ENCODE assay signal across 8 cellular contexts in genomic region chr2:78992451-78992806, GRCh38. TPM values are rescaled to one million over a fixed set of nuclear protein-coding genes. Genes with fewer than 3 reads are reported as not detected.
DNase-seq lines count a peak whose midpoint lies in the region; ATAC-seq, FAIRE-seq and TF ChIP-seq lines count a peak whose summit lies in the region.

No MANE protein-coding gene starts in this region.

- no peak overlapping the region for H3K56ac ChIP-seq in mesendoderm (ENCODE audit: low read length)

- peaks cover 2 to 4% of the 10 kb centered on the region in 2 experiments; a peak in 3 of 4 replicates for H3K27me3 ChIP-seq in GM12878 (replicated peaks in 1 of 2; ENCODE audit: control insufficient read depth in 2 of 2, insufficient read depth in 2 of 2, low read length in 1 of 2)
- peaks cover 12% of the 10 kb centered on the region for H3K27me3 ChIP-seq in mesendoderm (ENCODE audit: insufficient read depth, low read length, poor library complexity)

- H2BK15ac ChIP-seq in mesendoderm (replicated peaks; ENCODE audit: low read depth): no peak overlapping the region

- peak; percentile 21 to 50 (median 33) for TF ChIP-seq CTCF in GM12878 (IDR thresholded peaks at IDR 0.05 in 2 of 3, conservative IDR thresholded peaks at IDR 0.05 in 1 of 3; ENCODE audit: control insufficient read depth in 2 of 3, extremely low read depth in 1 of 3, insufficient read depth in 1 of 3, low read depth in 3 of 3, low read length in 3 of 3)

- no peak overlapping the region for H3K9ac ChIP-seq in GM12878 (ENCODE audit: control insufficient read depth, insufficient read depth, low read length)
- no peak overlapping the region for H3K9ac ChIP-seq in mesendoderm (ENCODE audit: low read length)

- TF ChIP-seq RAD21 in GM12878 (IDR thresholded peaks at IDR 0.05; ENCODE audit: insufficient read depth, low read depth, low read length): no peak

- H4K8ac ChIP-seq in mesendoderm (ENCODE audit: low read depth, low read length): no peak overlapping the region

- no peak overlapping the region for H4K5ac ChIP-seq in mesendoderm (ENCODE audit: low read length)

- H3K23ac ChIP-seq in mesendoderm (ENCODE audit: low read length): no peak overlapping the region

- no peak overlapping the region for H2BK5ac ChIP-seq in mesendoderm (ENCODE audit: low read length)

- H3K79me1 ChIP-seq in mesendoderm (ENCODE audit: low read length): no peaks in the 10 kb centered on the region

- DNase-seq in COLO829 (ENCODE audit: low spot score) (peak; percentile 24), GM12878 (ENCODE audit: low read depth, low spot score) (no peak), mesendoderm (peak; percentile 72), T-helper 1 cell (no peak), NCI-H187 (lab: John Stamatoyannopoulos, UW) (no peak), Right ventricle myocardium inferior (ENCODE audit: missing footprints) (no peak)

- H3K4me1 ChIP-seq in GM12878 (ENCODE audit: control insufficient read depth, insufficient read depth, low read length) (no peaks in the 10 kb centered on the region), mesendoderm (ENCODE audit: control insufficient read depth, low read depth, low read length) (no peaks in the 10 kb centered on the region)

- H4K20me1 ChIP-seq in GM12878 (ENCODE audit: control insufficient read depth, insufficient read depth): no peaks in the 10 kb centered on the region

- RAD21 ChIA-PET in GM12878 (lab: Charles Lee; ENCODE audit: unreplicated experiment): no interaction called here

- H3K36me3 ChIP-seq in GM12878 (ENCODE audit: control insufficient read depth in 2 of 2, insufficient read depth in 2 of 2, low read length in 1 of 2): no peaks in the 10 kb centered on the region
- no peaks in the 10 kb centered on the region for H3K36me3 ChIP-seq in mesendoderm (ENCODE audit: control insufficient read depth, insufficient read depth, low read length)

- POLR2A ChIA-PET in GM12878 (lab: Charles Lee): no interaction called here

- no peak overlapping the region for H2BK120ac ChIP-seq in mesendoderm (ENCODE audit: low read depth, low read length)

- CTCF ChIA-PET in GM12878 (lab: Yijun Ruan, JAX): interaction anchor here (5.2 kb wide), 1 partner anchor 13 kb away, joined by 24 read pairs; no protein-coding TSS in a partner anchor

- no peaks in the 10 kb centered on the region for H3K9me3 ChIP-seq in GM12878 (replicated peaks; ENCODE audit: control insufficient read depth, insufficient read depth, low read length)

- H3K18ac ChIP-seq in mesendoderm (ENCODE audit: low read length): no peak overlapping the region

- H3K4me2 ChIP-seq in GM12878 (ENCODE audit: control insufficient read depth, insufficient read depth) (peak overlapping the region; percentile 67; the same call in 1 of the 2 replicates), mesendoderm (ENCODE audit: low read length) (peak overlapping the region; percentile 71)

- ATAC-seq in HG03432 (IDR thresholded peaks at IDR 0.05; ENCODE audit: unreplicated experiment): peak; percentile 53
- peak; percentile 79 for ATAC-seq in GM12878
- ATAC-seq in Right ventricle myocardium inferior: no peak
- no peak for ATAC-seq in HG03378 (IDR thresholded peaks at IDR 0.05; ENCODE audit: unreplicated experiment)

- WGBS in GM12878 (ENCODE audit: insufficient coverage, insufficient replicate concordance, low lambda C conversion rate, missing lambda C conversion rate): 20% methylated on average over 11 of the region's 11 CpGs
- WGBS in mesendoderm (ENCODE audit: extremely low coverage, insufficient coverage, low lambda C conversion rate): no CpG with 5 or more reads among the region's 11 CpGs

- no peak overlapping the region for H3K4ac ChIP-seq in mesendoderm (ENCODE audit: low read depth, low read length)

- SMC1A ChIA-PET in GM12878 (lab: Charles Lee; ENCODE audit: uncharacterized antibody, unreplicated experiment): no interaction called here

- no peak overlapping the region for H2AFZ ChIP-seq in GM12878 (ENCODE audit: control insufficient read depth, low read depth, low read length)

- no peak for TF ChIP-seq EP300 in GM12878 (IDR thresholded peaks at IDR 0.05; ENCODE audit: borderline replicate concordance in 1 of 2, control insufficient read depth in 1 of 2, low read depth in 2 of 2, low read length in 2 of 2)

- intact Hi-C loops in GM12878 (cut with micrococcal nuclease; ENCODE audit: unreplicated experiment): loop anchor here (2.0 to 5.0 kb wide), 2 partner anchors 226 to 895 kb away; no protein-coding TSS in a partner anchor
- intact Hi-C loops in Right ventricle myocardium inferior (cut with DNase I): no loop called here

- in situ Hi-C loops in GM12878 (cut with MboI): no loop called here

- H3K79me2 ChIP-seq in GM12878 (ENCODE audit: control insufficient read depth, insufficient read depth, low read length): no peaks in the 10 kb centered on the region
- H3K79me2 ChIP-seq in mesendoderm (ENCODE audit: control insufficient read depth, insufficient read depth, low read length): no peaks in the 10 kb centered on the region

- TF ChIP-seq POLR2A in GM12878 (IDR thresholded peaks at IDR 0.05; ENCODE audit: low read depth, low read length): no peak

- no peak for FAIRE-seq in GM12878 (lab: Jason Lieb, UNC)

- no peak overlapping the region for H3K27ac ChIP-seq in GM12878 (ENCODE audit: control insufficient read depth, insufficient read depth)
- no peak overlapping the region for H3K27ac ChIP-seq in mesendoderm (ENCODE audit: low read depth, low read length)

- H3K4me3 ChIP-seq in GM12878 (no peak overlapping the region; the same call in 1 of the 2 replicates), mesendoderm (ENCODE audit: low read length) (peak overlapping the region; percentile 17)

- H2AK5ac ChIP-seq in mesendoderm (ENCODE audit: low read length): no peak overlapping the region

- no TSS peak for BruUV-seq in GM12878 (replicated peaks; lab: Mats Ljungman, UMichigan)

TF ChIP-seq in GM12878, 131 proteins besides CTCF, POLR2A, EP300 and RAD21:
- TF ChIP-seq SMC3 (IDR thresholded peaks at IDR 0.05; ENCODE audit: borderline replicate concordance, low read length): peak; percentile 27; the same call in 1 of the 2 replicates
- TF ChIP-seq SREBF2 (IDR thresholded peaks at IDR 0.05; ENCODE audit: low read length): no peak
TF ChIP-seq in GM12878: peak in this region for 1.

RNA-seq across cellular contexts. Expression of gene REG3G, which starts 33.1 kb away (rescaled TPM):
- total RNA-seq in GM12878 (2013; cell fraction: nucleolus; rRNA removed): not detected in 2 replicates
- not detected in 2 replicates for total RNA-seq in GM12878 (2014; rRNA removed)
- not detected in 2 replicates for total RNA-seq in GM12878 (2014; rRNA removed; fragmentation: Illumina TruSeq; extraction: Trizol)
- 0.33 and 0.51 TPM in 2 replicates for total RNA-seq in GM12878 (2021)
- polyA plus RNA-seq in GM12878 (2011; ENCODE audit: low read depth): not detected
- not detected in 2 replicates for polyA plus RNA-seq in GM12878 (2011; rRNA removed)
- not detected in 2 replicates for polyA plus RNA-seq in GM12878 (2011; cell fraction: cytosol; rRNA removed)
- not detected in 2 replicates for polyA plus RNA-seq in GM12878 (2011; cell fraction: nucleus; rRNA removed)
- polyA plus RNA-seq in GM12878 (2012): not detected in 2 replicates
- not detected in 2 replicates for polyA plus RNA-seq in GM12878 (2014; fragmentation: Illumina TruSeq; extraction: Trizol)
- polyA plus RNA-seq in GM12878 (2014; fragmentation: Nextera tagmentation; extraction: Ambion mirVana): not detected
- not detected in 2 replicates for polyA plus RNA-seq in GM12878 (2014; rRNA removed)
- polyA plus RNA-seq in GM12878 (2016; fragmentation: Nextera tagmentation; extraction: Ambion mirVana): not detected
- not detected in 2 replicates for polyA minus RNA-seq in GM12878 (2011; rRNA and poly(A)+ RNA removed)
- not detected in 2 replicates for polyA minus RNA-seq in GM12878 (2011; cell fraction: cytosol; rRNA and poly(A)+ RNA removed)
- not detected in 2 replicates for polyA minus RNA-seq in GM12878 (2011; cell fraction: nucleus; rRNA and poly(A)+ RNA removed)
- polyA plus RNA-seq in mesendoderm (2013, experiment 1 of 2): not detected
- not detected for polyA plus RNA-seq in mesendoderm (2013, experiment 2 of 2)
- total RNA-seq in Right ventricle myocardium inferior: not detected

Comparison
In these comparisons a context has a peak if more than half of its experiments do, and no peak if none do; other contexts are left out.
1. DNase-seq: peak in COLO829 (single experiment) and mesendoderm (single experiment); none in GM12878 (single experiment), T-helper 1 cell (0 of 5), NCI-H187 (0 of 2) and Right ventricle myocardium inferior (single experiment).
2. ATAC-seq: peak in HG03432 (single experiment) and GM12878 (single experiment); none in Right ventricle myocardium inferior (single experiment) and HG03378 (single experiment).